7 cellular contexts compared by ENCODE assay signal in genomic region chr3:197034778-197035177, GRCh38. TPM values are rescaled to one million over a fixed set of nuclear protein-coding genes. Genes with fewer than 3 reads are reported as not detected.
DNase-seq lines count a peak whose midpoint lies in the region; ATAC-seq and TF ChIP-seq lines count a peak whose summit lies in the region.
"Not testable (repeated sequence)": the region's sequence is repeated elsewhere in the genome, so short reads cannot be mapped to it uniquely, and the experiment has no call there.

No MANE protein-coding gene starts in this region.

- not testable (repeated sequence) for H3K4me3 ChIP-seq in Caco-2 (ENCODE audit: low read depth, low read length); epithelial cell of esophagus (ENCODE audit: low read length)

- not testable (repeated sequence) for H3K4me3 Mint-ChIP-seq in Caco-2 (ENCODE audit: unreplicated experiment); T-helper 2 cell treated with Interferon-gamma antibody and Interleukin-4, amounts not matched to agents 5 μg/mL and 100 μg/mL, for 36 hours; central memory CD8-positive, alpha-beta T cell

- TF ChIP-seq CTCF in Caco-2 (IDR thresholded peaks at IDR 0.05; ENCODE audit: insufficient read depth in 1 of 2, low read depth in 1 of 2, low read length in 1 of 2, severe bottlenecking in 1 of 2, unreplicated experiment in 1 of 2); epithelial cell of esophagus (IDR thresholded peaks at IDR 0.05; ENCODE audit: insufficient read depth, low read depth, low read length, missing control alignments): not testable (repeated sequence)

- not testable (repeated sequence) for BruUV-seq in Caco-2 (replicated peaks; lab: Mats Ljungman, UMichigan)

- H3K4me1 ChIP-seq in Caco-2: peaks cover 17% of the 10 kb centered on the region

- H3K27me3 Mint-ChIP-seq in Caco-2 (ENCODE audit: insufficient read depth, unreplicated experiment); central memory CD8-positive, alpha-beta T cell: not testable (repeated sequence)
- H3K27me3 Mint-ChIP-seq in T-helper 2 cell treated with Interferon-gamma antibody and Interleukin-4, amounts not matched to agents 5 μg/mL and 100 μg/mL, for 36 hours (ENCODE audit: low read depth): peaks cover 12% of the 10 kb centered on the region

- not testable (repeated sequence) for H3K36me3 ChIP-seq in Caco-2 (ENCODE audit: control insufficient read depth, insufficient read depth, low read length)

- H3K4me1 Mint-ChIP-seq in Caco-2 (ENCODE audit: low read depth, unreplicated experiment): peaks cover 13% of the 10 kb centered on the region
- H3K4me1 Mint-ChIP-seq in T-helper 2 cell treated with Interferon-gamma antibody and Interleukin-4, amounts not matched to agents 5 μg/mL and 100 μg/mL, for 36 hours (ENCODE audit: low read depth); central memory CD8-positive, alpha-beta T cell: not testable (repeated sequence)

- not testable (repeated sequence) for ATAC-seq in central memory CD8-positive, alpha-beta T cell (replicated peaks; ENCODE audit: extremely low read depth, poor library complexity, severe bottlenecking)

- peak overlapping the region; percentile 27 for H3K27ac Mint-ChIP-seq in Caco-2 (ENCODE audit: unreplicated experiment)
- peak overlapping the region; percentile 71 for H3K27ac Mint-ChIP-seq in T-helper 2 cell treated with Interferon-gamma antibody and Interleukin-4, amounts not matched to agents 5 μg/mL and 100 μg/mL, for 36 hours
- peak overlapping the region; percentile 66 for H3K27ac Mint-ChIP-seq in central memory CD8-positive, alpha-beta T cell (ENCODE audit: low read depth)

- POLR2A ChIA-PET in Caco-2 (lab: Charles Lee): not testable (repeated sequence)

- H3K27me3 ChIP-seq in Caco-2 (replicated peaks; ENCODE audit: control insufficient read depth, insufficient read depth, low read length): not testable (repeated sequence)

- not testable (repeated sequence) for H3K9me3 ChIP-seq in Caco-2

- CTCF ChIA-PET in Caco-2 (lab: Charles Lee): not testable (repeated sequence)

- intact Hi-C loops in Caco-2 (cut with micrococcal nuclease; ENCODE audit: unreplicated experiment): not testable (repeated sequence)

- peak in 1 of 2 experiments; percentile 36 for DNase-seq in Caco-2
- peak; percentile 52 for DNase-seq in NCI-H226
- DNase-seq in T-helper 2 cell treated with Interferon-gamma antibody and Interleukin-4, amounts not matched to agents 5 μg/mL and 100 μg/mL, for 36 hours (ENCODE audit: low spot score); central memory CD8-positive, alpha-beta T cell (ENCODE audit: low spot score in 2 of 2): not testable (repeated sequence)
- peak; percentile 30 for DNase-seq in epithelial cell of esophagus (ENCODE audit: low read depth)
- DNase-seq in kidney tubule cell (ENCODE audit: low spot score): peak; percentile 14
- DNase-seq in stimulated activated CD8-positive, alpha-beta memory T cell treated with anti-CD3 and anti-CD28 coated beads, Interleukin-4, amount 100 ng/mL, for 48 hours: peak; percentile 12

- peaks cover 12% of the 10 kb centered on the region for H3K9me3 Mint-ChIP-seq in Caco-2 (ENCODE audit: unreplicated experiment)
- H3K9me3 Mint-ChIP-seq in T-helper 2 cell treated with Interferon-gamma antibody and Interleukin-4, amounts not matched to agents 5 μg/mL and 100 μg/mL, for 36 hours: peaks cover 13% of the 10 kb centered on the region
- not testable (repeated sequence) for H3K9me3 Mint-ChIP-seq in central memory CD8-positive, alpha-beta T cell

- peaks cover 72% of the 10 kb centered on the region for H3K36me3 Mint-ChIP-seq in Caco-2 (ENCODE audit: insufficient read depth, unreplicated experiment)
- H3K36me3 Mint-ChIP-seq in T-helper 2 cell treated with Interferon-gamma antibody and Interleukin-4, amounts not matched to agents 5 μg/mL and 100 μg/mL, for 36 hours (ENCODE audit: low read depth); central memory CD8-positive, alpha-beta T cell (ENCODE audit: insufficient read depth): not testable (repeated sequence)

RNA-seq across cellular contexts. Expression of gene MELTF, which starts 5.2 kb away (rescaled TPM):
- total RNA-seq in Caco-2 (2022): 29.3 and 30.6 TPM in 2 replicates
